1 cellular context compared by ENCODE assay signal in genomic region chr1:31785020-31785946, GRCh38.
A peak's percentile ranks its signal among the peaks of the same experiment; 100 is the strongest.
TF ChIP-seq lines count a peak whose summit lies in the region.

No MANE protein-coding gene starts in this region.

TF ChIP-seq in GM12878, 131 proteins besides CTCF, POLR2A, EP300 and RAD21 (continued from another document):
- TF ChIP-seq RELB (IDR thresholded peaks at IDR 0.05; ENCODE audit: low read depth) (no peak), PKNOX1 (IDR thresholded peaks at IDR 0.05) (0 out of 2 replicates have a peak, but pooled peaks have one; percentile 5), ZBTB33 (IDR thresholded peaks at IDR 0.05) (peak; percentile 60; the same call in 1 of the 2 replicates), ASH2L (IDR thresholded peaks at IDR 0.05; ENCODE audit: borderline replicate concordance, low read depth) (no peak), HDAC2 (IDR thresholded peaks at IDR 0.05) (no peak), HCFC1 (IDR thresholded peaks at IDR 0.05; ENCODE audit: low read length) (no peak)
